ENCODE assay signal across 22 cellular contexts in the genomic region with DNA sequence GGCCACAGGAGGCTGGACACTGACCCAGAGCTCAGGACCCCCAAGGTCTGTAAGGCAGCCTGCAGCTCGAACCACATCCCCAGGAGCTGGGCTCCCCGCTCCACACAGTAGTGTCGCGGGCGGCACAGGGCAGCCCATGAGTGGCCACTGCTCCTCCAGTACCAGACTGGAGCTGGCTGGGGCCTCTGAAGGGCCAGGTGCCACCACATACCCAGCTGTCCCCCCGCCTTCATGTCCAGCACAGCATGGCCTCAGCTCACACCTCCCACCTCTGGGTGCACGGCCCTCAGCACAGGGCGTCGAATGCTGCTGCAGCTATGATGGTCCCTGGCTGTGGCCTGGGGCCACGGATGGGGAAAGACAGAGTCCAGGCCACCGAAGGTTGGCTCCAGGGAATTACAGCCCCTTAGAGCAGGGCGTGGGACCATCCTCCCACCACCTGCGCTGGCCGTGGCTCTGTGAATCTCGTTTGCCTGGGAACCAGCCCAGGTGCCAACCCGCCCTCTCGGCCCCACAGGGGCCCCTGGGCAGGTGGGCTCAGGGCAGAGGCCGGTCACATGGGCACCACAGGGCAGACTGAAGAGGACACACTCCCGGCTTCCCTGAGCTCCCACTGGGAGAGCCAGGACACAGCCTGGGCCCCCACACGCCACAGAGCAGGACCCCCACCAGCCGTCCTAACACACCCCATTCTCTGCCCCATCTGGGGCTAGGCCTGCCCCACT. TPM values are rescaled to one million over a fixed set of nuclear protein-coding genes. Genes with fewer than 3 reads are reported as not detected.
DNase-seq lines count a peak whose midpoint lies in the region; ATAC-seq and TF ChIP-seq lines count a peak whose summit lies in the region.
"Had no signal": no experiment of that assay in that cellular context is flagged by ENCODE, and none has a peak within 500 bp of the region (broad histone marks: within the 10 kb centered on the region; RNA-seq: fewer than 3 reads in every experiment).

No MANE protein-coding gene starts in this region.

- no peak overlapping the region for H3K4me2 ChIP-seq in osteoblast (ENCODE audit: insufficient read depth, low read length)
- H3K4me2 ChIP-seq: SK-N-SH had no signal

- H3K4me3 Mint-ChIP-seq in activated T-cell treated with anti-CD3 and anti-CD28 coated beads, Interleukin-2, amount 50 U/mL, for 72 hours, result peak overlapping the region; percentile 82 to 83
- H3K4me3 Mint-ChIP-seq in activated CD4-positive, alpha-beta memory T cell treated with anti-CD3 and anti-CD28 coated beads, Interleukin-2, amount 10 ng/mL, durations not matched to agents 7 days and 5 days, result peak overlapping the region; percentile 71
- H3K4me3 Mint-ChIP-seq: mesothelial cell of epicardium had no signal

- DNase-seq in activated T-cell treated with anti-CD3 and anti-CD28 coated beads, Interleukin-2, amount 50 U/mL, for 72 hours, result no peak
- DNase-seq in activated T-cell treated with anti-CD3 and anti-CD28 coated beads, Interleukin-2, amount 50 U/mL, for 48 hours, result no peak
- no peak for DNase-seq in activated CD4-positive, alpha-beta memory T cell treated with anti-CD3 and anti-CD28 coated beads, Interleukin-2, amount 10 ng/mL, durations not matched to agents 7 days and 5 days
- DNase-seq in osteoblast (ENCODE audit: insufficient read length, low spot score, missing footprints) (peak; percentile 90), NCI-H1105 (lab: John Stamatoyannopoulos, UW) (no peak)
- DNase-seq: activated CD8-positive, alpha-beta memory T cell treated with anti-CD3 and anti-CD28 coated beads, Interleukin-2, amount 50 U/mL, for 48 hours; aorta; COR-L47; glutamatergic neuron; islet precursor cell; MV-4-11; NCI-H2081 treated with DMSO at 0.1 percent for 48 hours; OCI-M1; right lobe of liver; SK-N-SH; stimulated activated CD8-positive, alpha-beta memory T cell treated with anti-CD3 and anti-CD28 coated beads, Interleukin-4, amount 100 ng/mL, for 48 hours; transverse colon had no signal

- H3K4me1 Mint-ChIP-seq in activated T-cell treated with anti-CD3 and anti-CD28 coated beads, Interleukin-2, amount 50 U/mL, for 72 hours (ENCODE audit: low read depth), result peaks cover 49% of the 10 kb centered on the region
- peaks cover 69% of the 10 kb centered on the region for H3K4me1 Mint-ChIP-seq in activated CD4-positive, alpha-beta memory T cell treated with anti-CD3 and anti-CD28 coated beads, Interleukin-2, amount 10 ng/mL, durations not matched to agents 7 days and 5 days
- H3K4me1 Mint-ChIP-seq: mesothelial cell of epicardium had no signal

- H3K9me3 ChIP-seq in osteoblast (ENCODE audit: low read depth, low read length), result no peaks in the 10 kb centered on the region
- H3K9me3 ChIP-seq: right lobe of liver, SK-N-SH, transverse colon had no signal

- POLR2A ChIA-PET in activated CD4-positive, alpha-beta memory T cell treated with anti-CD3 and anti-CD28 coated beads, Interleukin-2, amount 10 ng/mL, durations not matched to agents 7 days and 5 days (lab: Charles Lee), result interaction anchor here (0.9 to 6.0 kb wide), 9 partner anchors 10 to 202 kb away, joined by 3 to 65 read pairs (median 5); a partner anchor contains a TSS

- CTCF ChIA-PET in activated CD4-positive, alpha-beta memory T cell treated with anti-CD3 and anti-CD28 coated beads, Interleukin-2, amount 10 ng/mL, durations not matched to agents 7 days and 5 days (lab: Charles Lee), result interaction anchor here (1.2 to 1.6 kb wide), 2 partner anchors 15 to 94 kb away, joined by 4 read pairs; a partner anchor contains a TSS

- peaks cover 10 to 15% of the 10 kb centered on the region in 2 donors for H3K36me3 Mint-ChIP-seq in activated T-cell treated with anti-CD3 and anti-CD28 coated beads, Interleukin-2, amount 50 U/mL, for 72 hours (ENCODE audit: insufficient read depth in 2 of 2)
- peaks cover 59% of the 10 kb centered on the region for H3K36me3 Mint-ChIP-seq in activated CD4-positive, alpha-beta memory T cell treated with anti-CD3 and anti-CD28 coated beads, Interleukin-2, amount 10 ng/mL, durations not matched to agents 7 days and 5 days (ENCODE audit: low read depth)

- H2AFZ ChIP-seq in osteoblast (ENCODE audit: low read length), result no peak overlapping the region

- H3K36me3 ChIP-seq in osteoblast (ENCODE audit: insufficient read depth, low read length), result peaks cover 11% of the 10 kb centered on the region

- H3K27me3 ChIP-seq in osteoblast (ENCODE audit: insufficient read depth, low read length), result no peaks in the 10 kb centered on the region
- H3K27me3 ChIP-seq: right lobe of liver had no signal

- no peaks in the 10 kb centered on the region for H3K9me3 Mint-ChIP-seq in activated T-cell treated with anti-CD3 and anti-CD28 coated beads, Interleukin-2, amount 50 U/mL, for 72 hours
- peaks cover 5% of the 10 kb centered on the region for H3K9me3 Mint-ChIP-seq in activated CD4-positive, alpha-beta memory T cell treated with anti-CD3 and anti-CD28 coated beads, Interleukin-2, amount 10 ng/mL, durations not matched to agents 7 days and 5 days
- H3K9me3 Mint-ChIP-seq: mesothelial cell of epicardium had no signal

- peak overlapping the region; percentile 93 for H3K27ac Mint-ChIP-seq in activated T-cell treated with anti-CD3 and anti-CD28 coated beads, Interleukin-2, amount 50 U/mL, for 72 hours
- H3K27ac Mint-ChIP-seq in activated CD4-positive, alpha-beta memory T cell treated with anti-CD3 and anti-CD28 coated beads, Interleukin-2, amount 10 ng/mL, durations not matched to agents 7 days and 5 days, result peak overlapping the region; percentile 99
- H3K27ac Mint-ChIP-seq: mesothelial cell of epicardium had no signal

- no peak for ATAC-seq in activated T-cell treated with anti-CD3 and anti-CD28 coated beads, Interleukin-2, amount 50 U/mL, for 72 hours (replicated peaks in 1 of 2)
- ATAC-seq in GM21423 (IDR thresholded peaks at IDR 0.05; ENCODE audit: unreplicated experiment), result no peak
- ATAC-seq: HCT116 had no signal

- H3K27ac ChIP-seq in osteoblast (ENCODE audit: low read depth, low read length), result no peak overlapping the region
- H3K27ac ChIP-seq: coronary artery, right lobe of liver had no signal

- no peaks in the 10 kb centered on the region for H3K27me3 Mint-ChIP-seq in activated T-cell treated with anti-CD3 and anti-CD28 coated beads, Interleukin-2, amount 50 U/mL, for 72 hours (ENCODE audit: low read depth)
- no peaks in the 10 kb centered on the region for H3K27me3 Mint-ChIP-seq in activated CD4-positive, alpha-beta memory T cell treated with anti-CD3 and anti-CD28 coated beads, Interleukin-2, amount 10 ng/mL, durations not matched to agents 7 days and 5 days

- no peak for TF ChIP-seq CTCF in osteoblast (IDR thresholded peaks at IDR 0.05; ENCODE audit: extremely low read depth, low read depth, low read length)

- no peak overlapping the region for H3K4me3 ChIP-seq in osteoblast (ENCODE audit: insufficient read depth, low read length)
- H3K4me3 ChIP-seq: coronary artery, right lobe of liver, transverse colon had no signal

- peaks cover 8% of the 10 kb centered on the region for H4K20me1 ChIP-seq in osteoblast (ENCODE audit: insufficient read depth, low read length)

- no peaks in the 10 kb centered on the region for H3K79me2 ChIP-seq in osteoblast (ENCODE audit: insufficient read depth, low read length)

- H3K4me1 ChIP-seq in osteoblast (ENCODE audit: insufficient read depth, low read length), result no peaks in the 10 kb centered on the region
- H3K4me1 ChIP-seq: right lobe of liver had no signal

RNA-seq across cellular contexts. Expression of a gene that starts 2.1 kb away (rescaled TPM):
- 100 to 1,000 TPM; 268 to 588 TPM for total RNA-seq in activated T-cell treated with anti-CD3 and anti-CD28 coated beads, Interleukin-2, amount 50 U/mL, for 72 hours
- total RNA-seq in activated CD4-positive, alpha-beta memory T cell treated with anti-CD3 and anti-CD28 coated beads, Interleukin-2, amount 10 ng/mL, durations not matched to agents 7 days and 5 days, result 100 to 1,000 TPM; 237 to 243 TPM
- under 0.01 TPM in 1 of 2 replicates, not detected in the other for total RNA-seq in osteoblast
- total RNA-seq: G401 had no signal

RNA-seq across cellular contexts. Expression of a gene that starts 9.7 kb away (rescaled TPM):
- total RNA-seq in activated T-cell treated with anti-CD3 and anti-CD28 coated beads, Interleukin-2, amount 50 U/mL, for 72 hours, result 100 to 1,000 TPM; 245 to 324 TPM
- total RNA-seq in activated CD4-positive, alpha-beta memory T cell treated with anti-CD3 and anti-CD28 coated beads, Interleukin-2, amount 10 ng/mL, durations not matched to agents 7 days and 5 days, result 100 to 1,000 TPM; 115 to 116 TPM
- 0.29 TPM in 1 of 2 replicates, not detected in the other for total RNA-seq in osteoblast
- total RNA-seq: G401 had no signal

RNA-seq across cellular contexts. Expression of a gene that starts 15.8 kb away (rescaled TPM):
- total RNA-seq in activated T-cell treated with anti-CD3 and anti-CD28 coated beads, Interleukin-2, amount 50 U/mL, for 72 hours, result 100 to 1,000 TPM; 188 to 348 TPM
- total RNA-seq in activated CD4-positive, alpha-beta memory T cell treated with anti-CD3 and anti-CD28 coated beads, Interleukin-2, amount 10 ng/mL, durations not matched to agents 7 days and 5 days, result 100 to 1,000 TPM; 181 TPM
- total RNA-seq in osteoblast, result 136 and 151 TPM in 2 replicates

RNA-seq across cellular contexts. Expression of a gene that starts 16.0 kb away (rescaled TPM):
- total RNA-seq in activated T-cell treated with anti-CD3 and anti-CD28 coated beads, Interleukin-2, amount 50 U/mL, for 72 hours, result 10 to 100 TPM; 13.1 to 13.6 TPM
- 10 to 100 TPM; 13.3 to 14.4 TPM for total RNA-seq in activated CD4-positive, alpha-beta memory T cell treated with anti-CD3 and anti-CD28 coated beads, Interleukin-2, amount 10 ng/mL, durations not matched to agents 7 days and 5 days
- total RNA-seq in osteoblast, result 26.5 and 29.7 TPM in 2 replicates

RNA-seq across cellular contexts. Expression of a gene that starts 30.5 kb away (rescaled TPM):
- total RNA-seq in activated T-cell treated with anti-CD3 and anti-CD28 coated beads, Interleukin-2, amount 50 U/mL, for 72 hours, result 10 to 100 TPM in 1 of 2 donors, 1 to 10 TPM in 1; 8.1 to 14.2 TPM
- 1 to 10 TPM; 2.0 to 4.2 TPM for total RNA-seq in activated CD4-positive, alpha-beta memory T cell treated with anti-CD3 and anti-CD28 coated beads, Interleukin-2, amount 10 ng/mL, durations not matched to agents 7 days and 5 days
- 0.36 and 0.59 TPM in 2 replicates for total RNA-seq in osteoblast

Comparison
In these comparisons a context has a peak if more than half of its experiments do, and no peak if none do; other contexts are left out.
1. RNA of a gene that starts 2.1 kb away (total RNA-seq): 268 to 588 TPM in activated T-cell treated with anti-CD3 and anti-CD28 coated beads, Interleukin-2, amount 50 U/mL, for 72 hours and 237 to 243 TPM in activated CD4-positive, alpha-beta memory T cell treated with anti-CD3 and anti-CD28 coated beads, Interleukin-2, amount 10 ng/mL, durations not matched to agents 7 days and 5 days; under 0.01 TPM in osteoblast; every median in the first group is over 100 times any median in the second.
2. RNA of a gene that starts 9.7 kb away (total RNA-seq): 245 to 324 TPM in activated T-cell treated with anti-CD3 and anti-CD28 coated beads, Interleukin-2, amount 50 U/mL, for 72 hours and 115 to 116 TPM in activated CD4-positive, alpha-beta memory T cell treated with anti-CD3 and anti-CD28 coated beads, Interleukin-2, amount 10 ng/mL, durations not matched to agents 7 days and 5 days; 0.29 TPM in osteoblast; every median in the first group is over 10 times any median in the second.